Comparison of ENCODE assay signal across 1 cellular context in genomic region chr12:27575099-27575779, GRCh38.
TF ChIP-seq lines count a peak whose summit lies in the region.

No MANE protein-coding gene starts in this region.

TF ChIP-seq in SK-N-SH treated with all-trans-retinoic acid at 6 μM for 48 hours, 23 proteins besides CTCF, POLR2A, EP300 and RAD21 (continued from another document):
- TF ChIP-seq PATZ1 (CRISPR knock-in tag; IDR thresholded peaks at IDR 0.05; ENCODE audit: borderline replicate concordance), result no peak
